ENCODE assay signal across 17 cellular contexts in the genomic region with DNA sequence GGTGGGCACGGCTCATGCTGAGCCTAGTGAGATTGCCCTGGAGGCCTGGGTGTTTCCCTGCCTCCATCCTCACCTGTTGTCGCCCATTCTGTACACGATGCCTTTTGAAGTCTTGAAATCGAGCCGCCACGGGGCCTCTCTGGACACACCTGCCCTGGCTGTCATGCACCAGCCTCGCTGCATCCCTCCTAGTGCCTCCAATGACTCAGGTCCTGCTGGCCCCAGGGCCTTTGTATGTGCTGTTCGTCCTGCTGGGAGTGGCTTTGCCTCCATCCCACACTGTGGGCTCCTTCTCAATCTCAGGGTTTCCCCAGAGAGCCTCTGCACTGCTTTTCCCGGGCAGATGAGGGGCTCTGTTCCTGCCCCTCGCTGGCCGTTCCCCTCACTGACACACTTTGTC. TPM values are rescaled to one million over a fixed set of nuclear protein-coding genes. Genes with fewer than 3 reads are reported as not detected.
DNase-seq lines count a peak whose midpoint lies in the region; ATAC-seq, FAIRE-seq and TF ChIP-seq lines count a peak whose summit lies in the region.
"Had no signal": no experiment of that assay in that cellular context is flagged by ENCODE, and none has a peak within 500 bp of the region (broad histone marks: within the 10 kb centered on the region; RNA-seq: fewer than 3 reads in every experiment).

No MANE protein-coding gene starts in this region.

- no peaks in the 10 kb centered on the region for H4K20me1 ChIP-seq in H1 (replicated peaks in 1 of 2; ENCODE audit: control insufficient read depth in 1 of 2, insufficient read depth in 2 of 2, low read length in 2 of 2)
- H4K20me1 ChIP-seq in osteoblast (ENCODE audit: insufficient read depth, low read length): no peaks in the 10 kb centered on the region
- H4K20me1 ChIP-seq in MM.1S (ENCODE audit: insufficient read depth, low read length): no peaks in the 10 kb centered on the region
- H4K20me1 ChIP-seq: BLaER1 treated with 17β-estradiol and CSF1 and Interleukin-3, amounts not matched to agents 10 nM and 100 nM had no signal

- H3K79me1 ChIP-seq in H1 (ENCODE audit: low read depth, low read length): no peaks in the 10 kb centered on the region

- no peak overlapping the region for H2BK20ac ChIP-seq in H1 (ENCODE audit: low read length)

- H4K8ac ChIP-seq in H1 (ENCODE audit: extremely low read depth, insufficient read depth, low read length): no peak overlapping the region

- peak overlapping the region; percentile 65; the same call in 1 of the 2 replicates for H2AK5ac ChIP-seq in H1 (ENCODE audit: low read depth, low read length)

- H3K23me2 ChIP-seq in H1 (ENCODE audit: low read depth, low read length): peaks cover under 1% of the 10 kb centered on the region; the same call in 1 of the 2 replicates

- H3K18ac ChIP-seq in H1 (ENCODE audit: extremely low read depth, low read length): no peak overlapping the region

- H3K27ac ChIP-seq in heart right ventricle: no peak overlapping the region
- no peak overlapping the region for H3K27ac ChIP-seq in H1 (ENCODE audit: low read depth, low read length)
- H3K27ac ChIP-seq in osteoblast (ENCODE audit: low read depth, low read length): no peak overlapping the region
- no peak overlapping the region for H3K27ac ChIP-seq in MM.1S (ENCODE audit: low read length)
- H3K27ac ChIP-seq: BLaER1 treated with 17β-estradiol and CSF1 and Interleukin-3, amounts not matched to agents 10 nM and 100 nM; GM23248 had no signal

- H3K9me3 ChIP-seq in heart right ventricle (peaks cover 0 to 6% (median 0%) of the 10 kb centered on the region in 11 donors), H1 (ENCODE audit: insufficient read depth in 2 of 2, low read depth in 1 of 2, low read length in 1 of 2) (no peaks in the 10 kb centered on the region; a peak in 1 of 4 replicates), osteoblast (ENCODE audit: low read depth, low read length) (no peaks in the 10 kb centered on the region), MM.1S (replicated peaks; ENCODE audit: insufficient read depth, low read length) (no peaks in the 10 kb centered on the region)

- CTCF ChIA-PET in H1 (lab: Charles Lee; ENCODE audit: partially characterized antibody): interaction anchor here (1.1 to 5.3 kb wide), 2 partner anchors 8 to 13 kb away, joined by 3 to 24 read pairs; a partner anchor contains a TSS

- DNase-seq in left ventricle myocardium superior (peak; percentile 12), heart right ventricle (no peak), H1 (ENCODE audit: low read depth in 1 of 2, low spot score in 2 of 2) (no peak), osteoblast (ENCODE audit: insufficient read length, low spot score, missing footprints) (peak; percentile 60), MM.1S (no peak)
- DNase-seq: ACHN; CD4-positive, alpha-beta memory T cell; COR-L47; DND-41; GDM1; GM23248; H7; IMR-90; KG1 had no signal

- H3K4me3 ChIP-seq in heart right ventricle: no peak overlapping the region
- H3K4me3 ChIP-seq in H1 (ENCODE audit: extremely low read depth in 1 of 4, insufficient read depth in 2 of 4, low read depth in 3 of 4, low read length in 4 of 4): no peak overlapping the region
- H3K4me3 ChIP-seq in osteoblast (ENCODE audit: insufficient read depth, low read length): no peak overlapping the region
- no peak overlapping the region for H3K4me3 ChIP-seq in MM.1S (ENCODE audit: low read length)
- H3K4me3 ChIP-seq: BLaER1 treated with 17β-estradiol and CSF1 and Interleukin-3, amounts not matched to agents 10 nM and 100 nM; GM23248 had no signal

- no peak for TF ChIP-seq RAD21 in H1 (IDR thresholded peaks at IDR 0.05 in 1 of 2, conservative IDR thresholded peaks at IDR 0.05 in 1 of 2; ENCODE audit: low read depth in 2 of 2, low read length in 2 of 2)

- TF ChIP-seq EP300 in H1 (IDR thresholded peaks at IDR 0.05; ENCODE audit: borderline replicate concordance in 1 of 2, low read depth in 2 of 2, low read length in 2 of 2): no peak

- intact Hi-C loops in left ventricle myocardium superior (cut with micrococcal nuclease): no loop called here
- intact Hi-C loops in heart right ventricle (cut with DNase I): no loop called here

- no peak overlapping the region for H2BK120ac ChIP-seq in H1 (replicated peaks; ENCODE audit: low read depth, low read length)

- ATAC-seq in left ventricle myocardium superior: no peak
- ATAC-seq in heart right ventricle: no peak
- no peak for ATAC-seq in GM18498 (IDR thresholded peaks at IDR 0.05; ENCODE audit: unreplicated experiment)
- ATAC-seq in HG02798 (IDR thresholded peaks at IDR 0.05; ENCODE audit: poor library complexity, unreplicated experiment): no peak

- 98% methylated on average over 11 of the region's 11 CpGs for WGBS in heart right ventricle, 2 donors
- WGBS in H1 (ENCODE audit: extremely low coverage in 1 of 2, insufficient coverage in 1 of 2, insufficient read length in 1 of 2, insufficient replicate concordance in 2 of 2, low coverage in 1 of 2, low lambda C conversion rate in 2 of 2, missing lambda C conversion rate in 1 of 2), 2 experiments: 92% methylated on average over 10 of the region's 11 CpGs; no CpG with 5 or more reads in 1 of the 2 experiments

- H2BK5ac ChIP-seq in H1 (ENCODE audit: low read depth, low read length): no peak overlapping the region

- POLR2A ChIA-PET in H1 (lab: Charles Lee; ENCODE audit: partially characterized antibody): no interaction called here

- peak overlapping the region; percentile 12 for H3K4ac ChIP-seq in H1 (replicated peaks; ENCODE audit: insufficient read length, low read depth, low read length)

- H2BK15ac ChIP-seq in H1 (ENCODE audit: low read length): no peak overlapping the region

- no peaks in the 10 kb centered on the region; the same call in 1 of the 2 replicates for H3F3A ChIP-seq in MM.1S (ENCODE audit: insufficient read depth, low read length)

- no peak overlapping the region for H4K5ac ChIP-seq in H1 (ENCODE audit: insufficient read length, low read depth, low read length)

- TF ChIP-seq CTCF in heart right ventricle (IDR thresholded peaks at IDR 0.05): no peak
- TF ChIP-seq CTCF in H1 (IDR thresholded peaks at IDR 0.05; ENCODE audit: control extremely low read depth in 1 of 3, insufficient read depth in 1 of 3, low read depth in 1 of 3, low read length in 3 of 3): no peak
- no peak for TF ChIP-seq CTCF in osteoblast (IDR thresholded peaks at IDR 0.05; ENCODE audit: extremely low read depth, low read depth, low read length)
- TF ChIP-seq CTCF in MM.1S (IDR thresholded peaks at IDR 0.05; ENCODE audit: low read length): no peak

- H3K9me2 ChIP-seq in MM.1S (replicated peaks; ENCODE audit: insufficient read depth, low read length): no peaks in the 10 kb centered on the region

- H3K79me2 ChIP-seq in H1 (ENCODE audit: control insufficient read depth in 1 of 2, insufficient read depth in 2 of 2, low read length in 2 of 2) (no peaks in the 10 kb centered on the region), osteoblast (ENCODE audit: insufficient read depth, low read length) (no peaks in the 10 kb centered on the region), MM.1S (ENCODE audit: low read length) (no peaks in the 10 kb centered on the region)

- H3K9ac ChIP-seq in H1 (replicated peaks in 1 of 4; ENCODE audit: extremely low read depth in 1 of 4, low read depth in 3 of 4, low read length in 3 of 4) (no peak overlapping the region), MM.1S (ENCODE audit: low read length) (no peak overlapping the region)
- H3K9ac ChIP-seq: BLaER1 treated with 17β-estradiol and CSF1 and Interleukin-3, amounts not matched to agents 10 nM and 100 nM; GM23248 had no signal

- H3K36me3 ChIP-seq in heart right ventricle: no peaks in the 10 kb centered on the region
- H3K36me3 ChIP-seq in H1 (ENCODE audit: control insufficient read depth in 2 of 4, insufficient read depth in 4 of 4, low read length in 3 of 4): no peaks in the 10 kb centered on the region
- no peaks in the 10 kb centered on the region for H3K36me3 ChIP-seq in osteoblast (ENCODE audit: insufficient read depth, low read length)
- no peaks in the 10 kb centered on the region for H3K36me3 ChIP-seq in MM.1S (replicated peaks; ENCODE audit: insufficient read depth, low read length)
- H3K36me3 ChIP-seq: BLaER1 treated with 17β-estradiol and CSF1 and Interleukin-3, amounts not matched to agents 10 nM and 100 nM had no signal

- H3K27me3 ChIP-seq in heart right ventricle (no peaks in the 10 kb centered on the region), H1 (replicated peaks in 1 of 4; ENCODE audit: control insufficient read depth in 3 of 4, extremely low read depth in 1 of 4, insufficient read depth in 3 of 4, low read length in 3 of 4) (peaks cover 0 to 2% (median 0%) of the 10 kb centered on the region in 4 experiments; a peak in 2 of 7 replicates), osteoblast (ENCODE audit: insufficient read depth, low read length) (no peaks in the 10 kb centered on the region), MM.1S (replicated peaks; ENCODE audit: insufficient read depth, low read length) (no peaks in the 10 kb centered on the region; the same call in 1 of the 2 replicates)
- H3K27me3 ChIP-seq: BLaER1 treated with 17β-estradiol and CSF1 and Interleukin-3, amounts not matched to agents 10 nM and 100 nM had no signal

- H3K23ac ChIP-seq in H1 (ENCODE audit: insufficient read length): no peak overlapping the region

- no peak for TF ChIP-seq POLR2A in H1 (IDR thresholded peaks at IDR 0.05; ENCODE audit: control extremely low read depth in 1 of 2, low read depth in 2 of 2, low read length in 2 of 2)

- no peak overlapping the region for H2BK12ac ChIP-seq in H1 (ENCODE audit: low read depth, low read length)

- no peak overlapping the region for H3K56ac ChIP-seq in H1 (replicated peaks; ENCODE audit: insufficient read length, low read depth, low read length)

- H3K4me1 ChIP-seq in heart right ventricle (peaks cover 0 to 6% (median 0%) of the 10 kb centered on the region in 9 donors), H1 (replicated peaks in 1 of 4; ENCODE audit: control insufficient read depth in 3 of 4, insufficient read depth in 4 of 4, low read length in 3 of 4) (peaks cover 0 to 14% (median 8%) of the 10 kb centered on the region in 4 experiments; a peak in 6 of 7 replicates), osteoblast (ENCODE audit: insufficient read depth, low read length) (peaks cover 15% of the 10 kb centered on the region), MM.1S (ENCODE audit: low read length) (0 out of 2 replicates have a peak, but pooled peaks cover 7% of the 10 kb centered on the region)

- H3K4me2 ChIP-seq in H1 (ENCODE audit: insufficient read depth in 1 of 2, low read depth in 2 of 2, low read length in 2 of 2) (no peak overlapping the region), osteoblast (ENCODE audit: insufficient read depth, low read length) (no peak overlapping the region), MM.1S (ENCODE audit: low read depth, low read length) (no peak overlapping the region)
- H3K4me2 ChIP-seq: BLaER1 treated with 17β-estradiol and CSF1 and Interleukin-3, amounts not matched to agents 10 nM and 100 nM had no signal

- no peak overlapping the region for H2AFZ ChIP-seq in H1 (ENCODE audit: low read length)
- no peak overlapping the region for H2AFZ ChIP-seq in osteoblast (ENCODE audit: low read length)
- H2AFZ ChIP-seq in MM.1S (ENCODE audit: low read length): no peak overlapping the region
- H2AFZ ChIP-seq: GM23248 had no signal

- H4K91ac ChIP-seq in H1 (replicated peaks; ENCODE audit: insufficient read length, low read length): no peak overlapping the region

- no peak overlapping the region for H3K14ac ChIP-seq in H1 (ENCODE audit: insufficient read length)

- FAIRE-seq in H1 (lab: Jason Lieb, UNC): no peak

RNA-seq across cellular contexts. Expression of a gene that starts 8.9 kb away (rescaled TPM):
- not detected for total RNA-seq in left ventricle myocardium superior
- total RNA-seq in heart right ventricle: not detected
- polyA plus RNA-seq in heart right ventricle: under 1 TPM in 1 of 2 donors, not detected in 1; 0.07 TPM
- total RNA-seq in H1 (2021; fragmentation: NEBNext Ultra II Directional; extraction: Animal tissue kit (Norgen Biotek cat#: 25700)): 0.67 and 0.86 TPM in 2 replicates
- 0.44 and 1.0 TPM in 2 replicates for polyA plus RNA-seq in H1 (2011; rRNA removed)
- 0.50 TPM for polyA plus RNA-seq in H1 (2011; cell fraction: cytosol; rRNA removed)
- polyA plus RNA-seq in H1 (2011; cell fraction: nucleus; rRNA removed): 2.3 TPM
- 0.47 to 1.2 TPM (median 0.68 TPM) in 3 of 4 replicates, not detected in the other for polyA plus RNA-seq in H1 (2012, experiment 1 of 2)
- polyA plus RNA-seq in H1 (2012, experiment 2 of 2): 0.20 TPM
- polyA plus RNA-seq in H1 (2013, experiment 1 of 2): 0.36 TPM
- 0.35 TPM for polyA plus RNA-seq in H1 (2013, experiment 2 of 2)
- polyA minus RNA-seq in H1 (2011; rRNA and poly(A)+ RNA removed): 0.16 and 0.24 TPM in 2 replicates
- polyA minus RNA-seq in H1 (2011; cell fraction: cytosol; rRNA and poly(A)+ RNA removed): 0.44 TPM
- 2.0 TPM for polyA minus RNA-seq in H1 (2011; cell fraction: nucleus; rRNA and poly(A)+ RNA removed)
- 0.88 and 1.4 TPM in 2 replicates for total RNA-seq in osteoblast
- total RNA-seq: CD4-positive, alpha-beta memory T cell had no signal
- polyA plus RNA-seq: CD4-positive, alpha-beta memory T cell had no signal

Comparison
In these comparisons a context has a peak if more than half of its experiments do, and no peak if none do; other contexts are left out.
1. DNase-seq: peak in left ventricle myocardium superior (single experiment) and osteoblast (single experiment); none in heart right ventricle (0 of 2), H1 (0 of 2) and MM.1S (single experiment).